ENCODE assay signal across 10 cellular contexts in the genomic region with DNA sequence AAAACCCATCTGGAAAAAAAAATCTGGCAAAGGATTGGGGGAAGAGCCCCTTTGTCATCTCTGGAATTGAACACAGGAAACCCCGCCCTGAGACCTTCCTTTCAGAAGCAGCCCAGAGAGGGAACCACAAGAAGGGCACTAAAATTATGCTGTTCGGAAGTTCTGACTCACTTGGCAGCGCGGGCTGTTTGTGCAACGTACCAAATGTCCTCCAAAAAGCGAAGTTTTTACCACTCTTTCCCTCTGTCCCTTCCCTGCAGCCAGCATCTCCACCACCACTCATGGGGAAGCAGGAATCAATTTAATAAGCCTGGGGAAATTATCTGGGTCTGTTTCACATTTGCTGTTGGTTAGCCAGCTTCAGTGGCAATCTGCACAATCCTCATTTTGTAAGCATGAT. TPM values are rescaled to one million over a fixed set of nuclear protein-coding genes. Genes with fewer than 3 reads are reported as not detected.
DNase-seq lines count a peak whose midpoint lies in the region; ATAC-seq, FAIRE-seq and TF ChIP-seq lines count a peak whose summit lies in the region.
"Had no signal": no experiment of that assay in that cellular context is flagged by ENCODE, and none has a peak within 500 bp of the region (broad histone marks: within the 10 kb centered on the region; RNA-seq: fewer than 3 reads in every experiment).

No MANE protein-coding gene starts in this region.

- TF ChIP-seq RAD21 in liver (IDR thresholded peaks at IDR 0.05) = no peak
- no peak for TF ChIP-seq RAD21 in HepG2 (CRISPR knock-in tag; IDR thresholded peaks at IDR 0.05)

- WGBS in liver = 62% methylated on average over 6 of the region's 6 CpGs
- 96% methylated on average over 6 of the region's 6 CpGs for WGBS in HepG2 (ENCODE audit: low lambda C conversion rate)

- H3K9me3 ChIP-seq in liver (ENCODE audit: control insufficient read depth in 4 of 4, low read length in 3 of 4) (no peaks in the 10 kb centered on the region), HepG2 (ENCODE audit: low read length) (no peaks in the 10 kb centered on the region), vagina (no peaks in the 10 kb centered on the region)

- H3K27me3 ChIP-seq in liver (ENCODE audit: control insufficient read depth in 4 of 4, insufficient read depth in 4 of 4, low read length in 3 of 4) (no peaks in the 10 kb centered on the region), HepG2 (ENCODE audit: control insufficient read depth in 1 of 2, insufficient read depth in 2 of 2, low read length in 2 of 2) (no peaks in the 10 kb centered on the region; a peak in 1 of 5 replicates), vagina (no peaks in the 10 kb centered on the region)

- no peak overlapping the region for H3K9ac ChIP-seq in liver (ENCODE audit: low read depth in 1 of 2, low read length in 2 of 2)
- H3K9ac ChIP-seq in HepG2 (ENCODE audit: insufficient read depth, low read depth, low read length) = no peak overlapping the region

- in situ Hi-C loops in HepG2 (cut with HindIII; ENCODE audit: extremely low pct_ligation_motif_present, low pct_unique_long_range_greater_than_20kb) = no loop called here

- CTCF ChIA-PET in HepG2 (lab: Yijun Ruan, JAX; ENCODE audit: low intra/inter-chr PET ratio, low total read pairs) (no interaction called here), activated B cell treated with CpG ODN at 0.5 μM for 24 hours (lab: Charles Lee) (interaction anchor here (1.3 to 3.4 kb wide), 4 partner anchors 24 to 77 kb away, joined by 3 to 15 read pairs (median 8); no protein-coding TSS in a partner anchor)

- POLR2A ChIA-PET in HepG2 (lab: Yijun Ruan, JAX) (interaction anchor here (1.5 to 1.6 kb wide), 2 partner anchors 15 to 18 kb away, joined by 3 read pairs; a partner anchor contains a TSS), activated B cell treated with CpG ODN at 0.5 μM for 24 hours (lab: Charles Lee) (interaction anchor here (1.0 to 8.2 kb wide), 9 partner anchors 10 to 192 kb away, joined by 3 to 113 read pairs (median 4); a partner anchor contains a TSS)

- FAIRE-seq in HepG2 (lab: Jason Lieb, UNC) = no peak
- FAIRE-seq: endometrium had no signal

- no peak overlapping the region for H3K4me2 ChIP-seq in HepG2 (ENCODE audit: low read depth, low read length)

- ATAC-seq in HepG2 = no peak
- ATAC-seq in activated B cell treated with CpG ODN at 0.5 μM for 24 hours (ENCODE audit: low read depth) = peak; percentile 8

- TF ChIP-seq POLR2A in HepG2 (IDR thresholded peaks at IDR 0.05; ENCODE audit: insufficient read depth in 1 of 2, low read depth in 2 of 2, low read length in 2 of 2) (no peak), vagina (IDR thresholded peaks at IDR 0.05) (no peak)

- H3K36me3 ChIP-seq in liver (ENCODE audit: control insufficient read depth in 4 of 4, insufficient read depth in 3 of 4, low read depth in 1 of 4, low read length in 3 of 4) = no peaks in the 10 kb centered on the region
- no peaks in the 10 kb centered on the region for H3K36me3 ChIP-seq in HepG2 (replicated peaks in 1 of 2; ENCODE audit: control insufficient read depth in 1 of 2, insufficient read depth in 2 of 2, low read length in 2 of 2)
- H3K36me3 ChIP-seq in vagina = no peaks in the 10 kb centered on the region

- peak overlapping the region; percentile 93 for H3K27ac Mint-ChIP-seq in activated B cell treated with CpG ODN at 0.5 μM for 24 hours
- peak overlapping the region; percentile 95 for H3K27ac Mint-ChIP-seq in osteocyte (ENCODE audit: unreplicated experiment)

- H3K4me3 ChIP-seq in liver (ENCODE audit: low read depth in 1 of 3, low read length in 3 of 3) = no peak overlapping the region
- no peak overlapping the region for H3K4me3 ChIP-seq in HepG2 (replicated peaks in 1 of 3; ENCODE audit: insufficient read depth in 1 of 3, low read depth in 2 of 3, low read length in 3 of 3)
- no peak overlapping the region for H3K4me3 ChIP-seq in vagina

- intact Hi-C loops in HepG2 (cut with micrococcal nuclease; ENCODE audit: unreplicated experiment) (loop anchor here (5.0 kb wide), 1 partner anchor 32 kb away; no protein-coding TSS in a partner anchor), activated B cell treated with CpG ODN at 0.5 μM for 24 hours (cut with micrococcal nuclease) (loop anchor here (2.0 to 5.0 kb wide), 4 partner anchors 191 to 1552 kb away; a partner anchor contains a TSS), vagina (cut with DNase I) (no loop called here)

- H2AFZ ChIP-seq in HepG2 (ENCODE audit: low read length) = no peak overlapping the region

- peaks cover 13 to 55% (median 46%) of the 10 kb centered on the region in 4 donors for H3K4me1 ChIP-seq in liver (ENCODE audit: control insufficient read depth in 4 of 4, insufficient read depth in 4 of 4, low read length in 3 of 4)
- H3K4me1 ChIP-seq in HepG2 (ENCODE audit: insufficient read depth, low read length) = peaks cover 92% of the 10 kb centered on the region
- H3K4me1 ChIP-seq in vagina = peaks cover 67% of the 10 kb centered on the region

- H3K4me3 Mint-ChIP-seq in activated B cell treated with CpG ODN at 0.5 μM for 24 hours = peak overlapping the region; percentile 75
- H3K4me3 Mint-ChIP-seq in osteocyte (ENCODE audit: unreplicated experiment) = peak overlapping the region; percentile 35

- BruUV-seq in HepG2 (replicated peaks; lab: Mats Ljungman, UMichigan) = no TSS peak

- peaks cover 71% of the 10 kb centered on the region for H3K4me1 Mint-ChIP-seq in activated B cell treated with CpG ODN at 0.5 μM for 24 hours
- peaks cover 79% of the 10 kb centered on the region for H3K4me1 Mint-ChIP-seq in osteocyte (ENCODE audit: unreplicated experiment)

- H4K20me1 ChIP-seq in HepG2 (ENCODE audit: insufficient read depth, low read length) = no peaks in the 10 kb centered on the region

- no peak for TF ChIP-seq CTCF in liver (IDR thresholded peaks at IDR 0.05; ENCODE audit: low read depth, low read length, missing input control)
- TF ChIP-seq CTCF in HepG2 (CRISPR knock-in tag; IDR thresholded peaks at IDR 0.05) = no peak
- no peak for TF ChIP-seq CTCF in activated B cell treated with CpG ODN at 0.5 μM for 24 hours (IDR thresholded peaks at IDR 0.05)
- no peak for TF ChIP-seq CTCF in osteocyte (IDR thresholded peaks at IDR 0.05)
- no peak for TF ChIP-seq CTCF in vagina (IDR thresholded peaks at IDR 0.05)

- H3K27me3 Mint-ChIP-seq in activated B cell treated with CpG ODN at 0.5 μM for 24 hours = no peaks in the 10 kb centered on the region
- H3K27me3 Mint-ChIP-seq in osteocyte (ENCODE audit: unreplicated experiment) = no peaks in the 10 kb centered on the region

- no peak for TF ChIP-seq EP300 in HepG2 (IDR thresholded peaks at IDR 0.05; ENCODE audit: low read depth in 2 of 2, low read length in 2 of 2)
- no peak for TF ChIP-seq EP300 in HepG2 (CRISPR knock-in tag; IDR thresholded peaks at IDR 0.05; ENCODE audit: borderline replicate concordance)

- H3K27ac ChIP-seq in liver (ENCODE audit: low read depth in 1 of 2, low read length in 2 of 2) (peak overlapping the region; percentile 3 to 23), HepG2 (ENCODE audit: extremely low read length, insufficient read depth, low read length) (no peak overlapping the region), vagina (peak overlapping the region; percentile 71)
- H3K27ac ChIP-seq: C4-2B had no signal

- no peaks in the 10 kb centered on the region for H3K9me3 Mint-ChIP-seq in activated B cell treated with CpG ODN at 0.5 μM for 24 hours
- no peaks in the 10 kb centered on the region for H3K9me3 Mint-ChIP-seq in osteocyte (ENCODE audit: unreplicated experiment)

- H3K36me3 Mint-ChIP-seq in activated B cell treated with CpG ODN at 0.5 μM for 24 hours (ENCODE audit: low read depth) = peaks cover 5% of the 10 kb centered on the region
- peaks cover 4% of the 10 kb centered on the region for H3K36me3 Mint-ChIP-seq in osteocyte (ENCODE audit: unreplicated experiment)

- DNase-seq in HepG2 (ENCODE audit: low spot score) = no peak
- DNase-seq in activated B cell treated with CpG ODN at 0.5 μM for 24 hours = no peak
- peak; percentile 67 for DNase-seq in central memory CD4-positive, alpha-beta T cell
- no peak for DNase-seq in osteocyte (ENCODE audit: extremely low spot score, unreplicated experiment)
- peak in 1 of 2 donors; percentile 95 for DNase-seq in vagina (ENCODE audit: extremely low spot score in 2 of 2)
- DNase-seq in NCI-H510A (lab: John Stamatoyannopoulos, UW) = no peak
- DNase-seq in hepatic stellate cell (ENCODE audit: low spot score) = no peak

- peaks cover 13% of the 10 kb centered on the region for H3K79me2 ChIP-seq in HepG2 (ENCODE audit: insufficient read depth, low read length)

RNA-seq across cellular contexts. Expression of a gene that starts 3.2 kb away (rescaled TPM):
- total RNA-seq in liver (1 to 10 TPM; 8.3 to 9.0 TPM), HepG2 (2016; rRNA removed; fragmentation: Illumina TruSeq; extraction: Trizol) (7.8 and 9.0 TPM in 2 replicates), activated B cell treated with CpG ODN at 0.5 μM for 24 hours (95.6 and 104 TPM in 2 replicates), osteocyte (105 and 114 TPM in 2 replicates), vagina (27.0 TPM)
- polyA plus RNA-seq in liver (1 to 10 TPM in 1 of 2 donors, under 1 TPM in 1; 0.47 to 1.1 TPM), HepG2 (2011; rRNA removed) (8.0 and 9.3 TPM in 2 replicates)
- 2.1 and 2.5 TPM in 2 replicates for total RNA-seq in HepG2 (2016; cell fraction: cytosol; rRNA removed; fragmentation: Illumina TruSeq; extraction: Trizol; ENCODE audit: low read depth)
- total RNA-seq in HepG2 (2016; cell fraction: insoluble cytoplasmic fraction; rRNA removed; fragmentation: Illumina TruSeq; extraction: Trizol) = 6.6 and 8.6 TPM in 2 replicates
- 2.8 and 3.5 TPM in 2 replicates for total RNA-seq in HepG2 (2016; cell fraction: membrane; rRNA removed; fragmentation: Illumina TruSeq; extraction: Trizol)
- total RNA-seq in HepG2 (2016; cell fraction: nucleus; rRNA removed; fragmentation: Illumina TruSeq; extraction: Trizol) = 14.8 and 16.4 TPM in 2 replicates
- 3.1 and 3.2 TPM in 2 replicates for polyA plus RNA-seq in HepG2 (2011; cell fraction: cytosol; rRNA removed)
- polyA plus RNA-seq in HepG2 (2011; cell fraction: nucleus; rRNA removed) = 32.7 and 44.3 TPM in 2 replicates
- 3.7 and 4.9 TPM in 2 replicates for polyA plus RNA-seq in HepG2 (2012)
- 0.24 and 0.25 TPM in 2 replicates for polyA plus RNA-seq in HepG2 (2016; cell fraction: cytosol; fragmentation: Illumina TruSeq; extraction: Trizol; ENCODE audit: low read depth)
- polyA plus RNA-seq in HepG2 (2016; cell fraction: insoluble cytoplasmic fraction; fragmentation: Illumina TruSeq; extraction: Trizol; ENCODE audit: low read depth) = 2.0 and 2.7 TPM in 2 replicates
- 0.50 and 0.55 TPM in 2 replicates for polyA plus RNA-seq in HepG2 (2016; cell fraction: membrane; fragmentation: Illumina TruSeq; extraction: Trizol; ENCODE audit: low read depth)
- polyA plus RNA-seq in HepG2 (2016; cell fraction: nucleus; fragmentation: Illumina TruSeq; extraction: Trizol; ENCODE audit: insufficient read depth, low read depth) = 10.7 and 10.9 TPM in 2 replicates
- polyA minus RNA-seq in HepG2 (2011; rRNA and poly(A)+ RNA removed; ENCODE audit: low replicate concordance) = 0.72 and 21.2 TPM in 2 replicates
- polyA minus RNA-seq in HepG2 (2011; cell fraction: cytosol; rRNA and poly(A)+ RNA removed) = 6.8 and 8.6 TPM in 2 replicates
- 43.0 and 46.7 TPM in 2 replicates for polyA minus RNA-seq in HepG2 (2011; cell fraction: nucleus; rRNA and poly(A)+ RNA removed)

RNA-seq across cellular contexts. Expression of a gene that starts 15.2 kb away (rescaled TPM):
- total RNA-seq in liver (100 to 1,000 TPM in 1 of 2 donors, 10 to 100 TPM in 1; 28.4 to 172 TPM), HepG2 (2016; rRNA removed; fragmentation: Illumina TruSeq; extraction: Trizol) (115 and 122 TPM in 2 replicates), activated B cell treated with CpG ODN at 0.5 μM for 24 hours (20.5 and 22.4 TPM in 2 replicates), osteocyte (53.1 and 55.1 TPM in 2 replicates), vagina (20.4 TPM)
- polyA plus RNA-seq in liver (10 to 100 TPM; 34.1 to 45.3 TPM), HepG2 (2011; rRNA removed) (115 and 146 TPM in 2 replicates)
- 141 and 162 TPM in 2 replicates for total RNA-seq in HepG2 (2016; cell fraction: cytosol; rRNA removed; fragmentation: Illumina TruSeq; extraction: Trizol; ENCODE audit: low read depth)
- 99.8 and 128 TPM in 2 replicates for total RNA-seq in HepG2 (2016; cell fraction: insoluble cytoplasmic fraction; rRNA removed; fragmentation: Illumina TruSeq; extraction: Trizol)
- 204 and 226 TPM in 2 replicates for total RNA-seq in HepG2 (2016; cell fraction: membrane; rRNA removed; fragmentation: Illumina TruSeq; extraction: Trizol)
- 42.6 and 50.7 TPM in 2 replicates for total RNA-seq in HepG2 (2016; cell fraction: nucleus; rRNA removed; fragmentation: Illumina TruSeq; extraction: Trizol)
- polyA plus RNA-seq in HepG2 (2011; cell fraction: cytosol; rRNA removed) = 68.6 and 128 TPM in 2 replicates
- 20.1 and 32.1 TPM in 2 replicates for polyA plus RNA-seq in HepG2 (2011; cell fraction: nucleus; rRNA removed)
- 136 and 145 TPM in 2 replicates for polyA plus RNA-seq in HepG2 (2012)
- 197 and 237 TPM in 2 replicates for polyA plus RNA-seq in HepG2 (2016; cell fraction: cytosol; fragmentation: Illumina TruSeq; extraction: Trizol; ENCODE audit: low read depth)
- polyA plus RNA-seq in HepG2 (2016; cell fraction: insoluble cytoplasmic fraction; fragmentation: Illumina TruSeq; extraction: Trizol; ENCODE audit: low read depth) = 161 and 168 TPM in 2 replicates
- polyA plus RNA-seq in HepG2 (2016; cell fraction: membrane; fragmentation: Illumina TruSeq; extraction: Trizol; ENCODE audit: low read depth) = 243 and 290 TPM in 2 replicates
- 104 and 106 TPM in 2 replicates for polyA plus RNA-seq in HepG2 (2016; cell fraction: nucleus; fragmentation: Illumina TruSeq; extraction: Trizol; ENCODE audit: insufficient read depth, low read depth)
- 17.9 and 35.5 TPM in 2 replicates for polyA minus RNA-seq in HepG2 (2011; rRNA and poly(A)+ RNA removed; ENCODE audit: low replicate concordance)
- 42.3 and 45.6 TPM in 2 replicates for polyA minus RNA-seq in HepG2 (2011; cell fraction: cytosol; rRNA and poly(A)+ RNA removed)
- polyA minus RNA-seq in HepG2 (2011; cell fraction: nucleus; rRNA and poly(A)+ RNA removed) = 15.8 and 23.1 TPM in 2 replicates
